ENCODE assay signal across 1 cellular context in the genomic region with DNA sequence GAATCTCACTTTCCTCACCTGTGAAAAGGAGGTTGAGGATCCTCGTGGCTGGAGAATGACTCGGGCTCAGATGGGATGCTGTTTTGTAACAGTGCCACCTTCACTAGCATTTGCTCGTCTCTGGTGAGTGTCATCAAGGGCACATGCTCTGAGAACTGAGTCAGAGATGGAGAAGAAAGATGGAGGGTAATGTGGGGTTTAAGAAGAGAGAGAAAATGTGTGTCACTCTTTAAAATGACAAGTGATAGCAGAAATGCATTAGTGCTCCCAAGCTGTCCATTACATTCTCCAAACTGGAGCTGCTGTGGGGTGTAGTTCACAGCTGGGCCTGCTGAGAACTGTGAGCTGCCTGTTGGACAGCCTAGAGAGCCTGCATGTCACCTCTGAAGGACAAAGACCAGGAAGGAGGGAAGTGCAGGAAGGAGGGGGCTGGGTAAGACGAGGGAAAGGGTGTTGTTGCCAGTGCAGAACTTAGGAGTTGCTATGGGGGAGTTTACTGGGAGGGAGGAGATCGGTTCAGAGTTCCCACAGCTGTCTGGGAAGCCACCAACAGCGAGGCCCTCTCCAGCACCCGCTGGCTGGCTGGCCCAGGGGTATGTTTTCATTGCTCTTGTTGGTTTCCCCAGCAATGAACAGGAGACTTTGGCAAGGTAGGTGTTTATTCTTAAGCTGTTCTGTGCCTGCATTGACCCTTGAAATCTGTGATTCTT.
A peak's percentile ranks its signal among the peaks of the same experiment; 100 is the strongest.
TF ChIP-seq lines count a peak whose summit lies in the region.

No MANE protein-coding gene starts in this region.

TF ChIP-seq in H1, 55 proteins besides CTCF, POLR2A, EP300 and RAD21:
- TF ChIP-seq E2F6 (IDR thresholded peaks at IDR 0.05) = peak; percentile 23; the same call in 1 of the 2 replicates
- no peak for TF ChIP-seq NANOG (IDR thresholded peaks at IDR 0.05; ENCODE audit: insufficient read depth, low read depth, low read length, poor library complexity, severe bottlenecking)
- 0 out of 2 replicates have a peak, but pooled peaks have one; percentile 20 for TF ChIP-seq MAX (IDR thresholded peaks at IDR 0.05)
- no peak for TF ChIP-seq CBX5 (IDR thresholded peaks at IDR 0.05; ENCODE audit: low read depth, low read length)
TF ChIP-seq in H1: peak in this region for 2.
